In the genomic region with DNA sequence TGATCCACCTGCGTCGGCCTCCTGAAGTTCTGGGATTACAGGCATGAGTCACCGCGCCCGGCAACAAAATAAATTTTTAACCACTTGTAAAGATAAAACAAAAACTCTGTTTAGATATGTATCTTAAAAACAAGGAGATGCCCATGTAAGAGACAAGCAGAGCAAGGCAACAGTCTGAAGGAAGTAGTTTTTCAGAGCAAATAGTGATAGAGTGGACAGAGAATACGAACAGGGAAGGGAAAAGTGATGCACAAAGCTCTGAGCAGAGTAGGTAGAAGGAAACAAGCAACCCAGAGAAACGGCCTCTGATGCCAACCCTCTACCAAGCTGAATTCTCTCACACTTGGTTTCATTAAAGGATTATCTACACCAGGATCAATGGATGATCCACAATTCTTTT, we compare ENCODE assay signal across 20 cellular contexts.
"Had no signal": no experiment of that assay in that cellular context is flagged by ENCODE, and none has a peak within 500 bp of the region (broad histone marks: within the 10 kb centered on the region; RNA-seq: fewer than 3 reads in every experiment).

No MANE protein-coding gene starts in this region.

- DNase-seq: colonic mucosa; cortex of kidney; effector memory CD4-positive, alpha-beta T cell; foreskin keratinocyte; heart left ventricle; hypothalamus; immature natural killer cell; islet precursor cell; kidney; kidney glomerular epithelial cell; left lung; left ventricle myocardium superior; lower lobe of right lung; mesenchymal stem cell had no signal

- H3K4me1 Mint-ChIP-seq: immature natural killer cell had no signal

- H3K4me2 ChIP-seq: hepatocyte had no signal

- H3K36me3 ChIP-seq: colonic mucosa had no signal

- H3K27me3 ChIP-seq: colonic mucosa, esophagus muscularis mucosa, foreskin keratinocyte, gastroesophageal sphincter, heart left ventricle, hepatocyte, left lung had no signal

- H3K27ac ChIP-seq: colonic mucosa, esophagus muscularis mucosa, foreskin keratinocyte, gastroesophageal sphincter, heart left ventricle, hepatocyte, left lung, lower lobe of right lung had no signal

- ATAC-seq: foreskin keratinocyte, gastroesophageal sphincter, heart left ventricle, left lung, left ventricle myocardium superior, lower lobe of right lung had no signal

- H3K27me3 Mint-ChIP-seq: dendritic cell treated with granulocyte-macrophage colony-stimulating factor and Interleukin-4, amounts not matched to agents 40 ng/mL and 50 ng/mL, for 4 days had no signal

- H3K4me3 ChIP-seq: colonic mucosa, esophagus muscularis mucosa, gastroesophageal sphincter, heart left ventricle, hepatocyte, left lung, lower lobe of right lung had no signal

- H3K9me3 ChIP-seq: colonic mucosa, esophagus muscularis mucosa, gastroesophageal sphincter, heart left ventricle, left lung, lower lobe of right lung had no signal

- H3K4me3 Mint-ChIP-seq: dendritic cell treated with granulocyte-macrophage colony-stimulating factor and Interleukin-4, amounts not matched to agents 40 ng/mL and 50 ng/mL, for 4 days; immature natural killer cell; mesothelial cell of epicardium had no signal

- H3K4me1 ChIP-seq: colonic mucosa, esophagus muscularis mucosa, foreskin keratinocyte, gastroesophageal sphincter, heart left ventricle, left lung, lower lobe of right lung had no signal

- H2AFZ ChIP-seq: hepatocyte had no signal

- FAIRE-seq: endothelial cell of umbilical vein had no signal

- H3K27ac Mint-ChIP-seq: dendritic cell treated with granulocyte-macrophage colony-stimulating factor and Interleukin-4, amounts not matched to agents 40 ng/mL and 50 ng/mL, for 4 days; immature natural killer cell; mesothelial cell of epicardium had no signal

- H3K9me3 Mint-ChIP-seq: dendritic cell treated with granulocyte-macrophage colony-stimulating factor and Interleukin-4, amounts not matched to agents 40 ng/mL and 50 ng/mL, for 4 days; immature natural killer cell had no signal

- H3K79me2 ChIP-seq: hepatocyte had no signal
